Comparison of ENCODE assay signal across 17 cellular contexts in genomic region chr2:941811-942360, GRCh38. TPM values are rescaled to one million over a fixed set of nuclear protein-coding genes. Genes with fewer than 3 reads are reported as not detected.
DNase-seq lines count a peak whose midpoint lies in the region; ATAC-seq, FAIRE-seq and TF ChIP-seq lines count a peak whose summit lies in the region.
"Had no signal": no experiment of that assay in that cellular context is flagged by ENCODE, and none has a peak within 500 bp of the region (broad histone marks: within the 10 kb centered on the region; RNA-seq: fewer than 3 reads in every experiment).

No MANE protein-coding gene starts in this region.

- H3K4me2 ChIP-seq in GM23338, result no peak overlapping the region
- no peak overlapping the region for H3K4me2 ChIP-seq in GM23248 (ENCODE audit: unreplicated experiment)
- no peak overlapping the region for H3K4me2 ChIP-seq in mammary epithelial cell (ENCODE audit: insufficient read depth, low read depth, low read length)

- H3K27ac ChIP-seq in GM23338 (ENCODE audit: low read depth) (no peak overlapping the region), GM23248 (no peak overlapping the region), mammary epithelial cell (ENCODE audit: insufficient read depth, low read depth, low read length) (no peak overlapping the region)

- H3K9me3 ChIP-seq in GM23248 (ENCODE audit: low read depth), result no peaks in the 10 kb centered on the region
- H3K9me3 ChIP-seq in mammary epithelial cell (replicated peaks; ENCODE audit: insufficient read depth, low read length), result peaks cover 9% of the 10 kb centered on the region

- peaks cover 20% of the 10 kb centered on the region for H3K4me1 Mint-ChIP-seq in GM23338

- H3K4me3 ChIP-seq in GM23338, result no peak overlapping the region
- H3K4me3 ChIP-seq in GM23248, result no peak overlapping the region
- no peak overlapping the region for H3K4me3 ChIP-seq in mammary epithelial cell (replicated peaks in 1 of 3; ENCODE audit: insufficient read depth in 1 of 3, low read depth in 2 of 3, low read length in 3 of 3)
- H3K4me3 ChIP-seq: HAP-1 had no signal

- H3K9me2 ChIP-seq in GM23338 (ENCODE audit: insufficient read depth), result 0 out of 2 replicates have a peak, but pooled peaks cover 7% of the 10 kb centered on the region
- no peaks in the 10 kb centered on the region for H3K9me2 ChIP-seq in GM23248 (ENCODE audit: insufficient read depth)

- dilution Hi-C loops in mammary epithelial cell (cut with HindIII; ENCODE audit: low sequenced_read_pairs), result no loop called here

- peak; percentile 10 to 41 for DNase-seq in NCI-H524 (lab: John Stamatoyannopoulos, UW)
- DNase-seq in NCI-H524 treated with DMSO at 0.1 percent for 48 hours (lab: John Stamatoyannopoulos, UW), result no peak
- no peak for DNase-seq in GM23338 (ENCODE audit: low spot score)
- DNase-seq in NCI-H2171 treated with DMSO at 0.1 percent for 48 hours (lab: John Stamatoyannopoulos, UW), result peak; percentile 81
- DNase-seq in GM23248, result no peak
- DNase-seq in mammary epithelial cell, result no peak
- DNase-seq in Right ventricle myocardium inferior (ENCODE audit: missing footprints), result no peak
- DNase-seq: C1 segment of cervical spinal cord; CD4-positive, alpha-beta memory T cell; DND-41; GOT3; HFFc6 had no signal

- H3K9ac ChIP-seq in GM23248, result no peak overlapping the region
- no peak overlapping the region for H3K9ac ChIP-seq in mammary epithelial cell (ENCODE audit: insufficient read depth, low read length)

- H3K79me2 ChIP-seq in GM23338 (replicated peaks; ENCODE audit: insufficient read depth), result no peaks in the 10 kb centered on the region
- H3K79me2 ChIP-seq in GM23248 (ENCODE audit: insufficient read depth), result no peaks in the 10 kb centered on the region
- no peaks in the 10 kb centered on the region for H3K79me2 ChIP-seq in mammary epithelial cell (ENCODE audit: insufficient read depth, low read length)

- BruUV-seq in mammary epithelial cell (replicated peaks; lab: Mats Ljungman, UMichigan), result no TSS peak

- H4K20me1 ChIP-seq in GM23338 (replicated peaks; ENCODE audit: insufficient read depth), result no peaks in the 10 kb centered on the region
- no peaks in the 10 kb centered on the region for H4K20me1 ChIP-seq in GM23248 (ENCODE audit: insufficient read depth)
- no peaks in the 10 kb centered on the region for H4K20me1 ChIP-seq in mammary epithelial cell (ENCODE audit: insufficient read depth, low read length)

- H3K4me3 Mint-ChIP-seq in GM23338, result no peak overlapping the region
- H3K4me3 Mint-ChIP-seq: B cell; CD4-positive, alpha-beta memory T cell; HFFc6 had no signal

- H3K27me3 ChIP-seq in GM23338 (ENCODE audit: insufficient read depth), result no peaks in the 10 kb centered on the region
- H3K27me3 ChIP-seq in GM23248 (replicated peaks; ENCODE audit: insufficient read depth), result no peaks in the 10 kb centered on the region; the same call in 1 of the 2 replicates
- H3K27me3 ChIP-seq in mammary epithelial cell (ENCODE audit: insufficient read depth, low read length), result no peaks in the 10 kb centered on the region

- peaks cover 16% of the 10 kb centered on the region for H3K36me3 Mint-ChIP-seq in GM23338 (ENCODE audit: low read depth)
- H3K36me3 Mint-ChIP-seq: CD4-positive, alpha-beta memory T cell had no signal

- peak; percentile 13 for FAIRE-seq in islet of Langerhans (lab: Jason Lieb, UNC)
- FAIRE-seq: A204.1, HTR-8/SVneo had no signal

- peaks cover 26% of the 10 kb centered on the region for H3K9me3 Mint-ChIP-seq in GM23338

- TF ChIP-seq CTCF in GM23338 (conservative IDR thresholded peaks at IDR 0.05; ENCODE audit: low read depth in 2 of 2), result no peak
- TF ChIP-seq CTCF in mammary epithelial cell (conservative IDR thresholded peaks at IDR 0.05 in 1 of 2, IDR thresholded peaks at IDR 0.05 in 1 of 2; ENCODE audit: extremely low read depth in 1 of 2, insufficient read depth in 1 of 2, low read depth in 1 of 2, low read length in 2 of 2), result no peak

- H3K27ac Mint-ChIP-seq in GM23338, result no peak overlapping the region
- H3K27ac Mint-ChIP-seq: B cell; CD4-positive, alpha-beta memory T cell; HFFc6 had no signal

- in situ Hi-C loops in GM23248 (cut with MboI), result no loop called here
- in situ Hi-C loops in mammary epithelial cell (cut with MboI; ENCODE audit: low sequenced_read_pairs in 2 of 2), result no loop called here

- 0 out of 2 replicates have a peak overlapping the region, but pooled peaks have one; percentile 28 for H2AFZ ChIP-seq in GM23338
- no peak overlapping the region for H2AFZ ChIP-seq in GM23248
- H2AFZ ChIP-seq in mammary epithelial cell (ENCODE audit: low read depth, low read length), result no peak overlapping the region

- H3K36me3 ChIP-seq in GM23338 (ENCODE audit: insufficient read depth) (0 out of 2 replicates have a peak, but pooled peaks cover 7% of the 10 kb centered on the region), GM23248 (ENCODE audit: low read depth) (no peaks in the 10 kb centered on the region), mammary epithelial cell (ENCODE audit: insufficient read depth, low read length) (no peaks in the 10 kb centered on the region)
- H3K36me3 ChIP-seq: HAP-1 had no signal

- intact Hi-C loops in mammary epithelial cell (cut with micrococcal nuclease) (no loop called here), Right ventricle myocardium inferior (cut with DNase I) (no loop called here)

- 66 to 69% methylated on average over 15 of the region's 15 CpGs for WGBS in GM23248 (ENCODE audit: low coverage in 1 of 2, low lambda C conversion rate in 2 of 2, missing lambda C conversion rate in 2 of 2), 2 experiments
- 44% methylated on average over 13 of the region's 15 CpGs for WGBS in mammary epithelial cell (ENCODE audit: low coverage, missing lambda C conversion rate)

- no peaks in the 10 kb centered on the region for H3F3A ChIP-seq in GM23338 (replicated peaks; ENCODE audit: low read depth)
- H3F3A ChIP-seq in GM23248 (ENCODE audit: insufficient read depth), result no peaks in the 10 kb centered on the region

- peaks cover 19% of the 10 kb centered on the region for H3K4me1 ChIP-seq in GM23338 (ENCODE audit: insufficient read depth)
- no peaks in the 10 kb centered on the region for H3K4me1 ChIP-seq in GM23248 (ENCODE audit: insufficient read depth)
- no peaks in the 10 kb centered on the region for H3K4me1 ChIP-seq in mammary epithelial cell (ENCODE audit: insufficient read depth, low read length)

- H3K27me3 Mint-ChIP-seq in GM23338 (ENCODE audit: insufficient read depth, low read depth, poor library complexity), result no peaks in the 10 kb centered on the region

- ATAC-seq in GM23338 (no peak), Right ventricle myocardium inferior (no peak)

- CTCF ChIA-PET in mammary epithelial cell (lab: Charles Lee; ENCODE audit: low non-redundant PET), result no interaction called here

TF ChIP-seq in GM23338, 12 proteins besides CTCF, POLR2A, EP300 and RAD21 (continues in another document):
- TF ChIP-seq ETS1 (IDR thresholded peaks at IDR 0.05) (no peak), REST (IDR thresholded peaks at IDR 0.05; ENCODE audit: unreplicated experiment) (no peak), ZNF114 (CRISPR knock-in tag; IDR thresholded peaks at IDR 0.05) (no peak), ZNF331 (CRISPR knock-in tag; IDR thresholded peaks at IDR 0.05; ENCODE audit: low read depth) (no peak), STAT1 (IDR thresholded peaks at IDR 0.05; ENCODE audit: unreplicated experiment) (no peak), EZH2phosphoT487 (IDR thresholded peaks at IDR 0.05; ENCODE audit: unreplicated experiment) (no peak), NANOG (IDR thresholded peaks at IDR 0.05; ENCODE audit: borderline replicate concordance) (no peak), POLR2AphosphoS5 (IDR thresholded peaks at IDR 0.05; ENCODE audit: low read depth) (no peak), JUNB (IDR thresholded peaks at IDR 0.05; ENCODE audit: unreplicated experiment) (no peak)

RNA-seq across cellular contexts. Expression of gene SNTG2, which starts 8.8 kb away (rescaled TPM):
- 56.0 and 60.4 TPM in 2 replicates for total RNA-seq in GM23338 (2014; rRNA removed; shearing (Covaris generic))
- polyA plus RNA-seq in GM23338 (2016; fragmentation: Nextera tagmentation; extraction: Ambion mirVana), result 21.6 and 27.5 TPM in 2 replicates
- not detected in 2 replicates for total RNA-seq in GM23248 (2014; rRNA removed; shearing (Covaris generic))
- not detected in 2 replicates for polyA plus RNA-seq in GM23248 (2016; fragmentation: Nextera tagmentation; extraction: Ambion mirVana)
- not detected for total RNA-seq in mammary epithelial cell
- not detected for polyA plus RNA-seq in mammary epithelial cell
- polyA minus RNA-seq in mammary epithelial cell, result not detected
- 2.4 TPM for total RNA-seq in Right ventricle myocardium inferior
- total RNA-seq: HFFc6 had no signal

Comparison
In these comparisons a context has a peak if more than half of its experiments do, and no peak if none do; other contexts are left out.
1. DNase-seq: peak in NCI-H524 (2 of 2) and NCI-H2171 treated with DMSO at 0.1 percent for 48 hours (single experiment); none in NCI-H524 treated with DMSO at 0.1 percent for 48 hours (single experiment), GM23338 (single experiment), GM23248 (single experiment), mammary epithelial cell (single experiment) and Right ventricle myocardium inferior (single experiment).
2. RNA of gene SNTG2, which starts 8.8 kb away (total RNA-seq): 56.0 to 60.4 TPM in GM23338; 2.4 TPM in Right ventricle myocardium inferior (single experiment), not detected in GM23248 and not detected in mammary epithelial cell; every median in the first group is over 10 times any median in the second.